10 cellular contexts compared by ENCODE assay signal in the genomic region with DNA sequence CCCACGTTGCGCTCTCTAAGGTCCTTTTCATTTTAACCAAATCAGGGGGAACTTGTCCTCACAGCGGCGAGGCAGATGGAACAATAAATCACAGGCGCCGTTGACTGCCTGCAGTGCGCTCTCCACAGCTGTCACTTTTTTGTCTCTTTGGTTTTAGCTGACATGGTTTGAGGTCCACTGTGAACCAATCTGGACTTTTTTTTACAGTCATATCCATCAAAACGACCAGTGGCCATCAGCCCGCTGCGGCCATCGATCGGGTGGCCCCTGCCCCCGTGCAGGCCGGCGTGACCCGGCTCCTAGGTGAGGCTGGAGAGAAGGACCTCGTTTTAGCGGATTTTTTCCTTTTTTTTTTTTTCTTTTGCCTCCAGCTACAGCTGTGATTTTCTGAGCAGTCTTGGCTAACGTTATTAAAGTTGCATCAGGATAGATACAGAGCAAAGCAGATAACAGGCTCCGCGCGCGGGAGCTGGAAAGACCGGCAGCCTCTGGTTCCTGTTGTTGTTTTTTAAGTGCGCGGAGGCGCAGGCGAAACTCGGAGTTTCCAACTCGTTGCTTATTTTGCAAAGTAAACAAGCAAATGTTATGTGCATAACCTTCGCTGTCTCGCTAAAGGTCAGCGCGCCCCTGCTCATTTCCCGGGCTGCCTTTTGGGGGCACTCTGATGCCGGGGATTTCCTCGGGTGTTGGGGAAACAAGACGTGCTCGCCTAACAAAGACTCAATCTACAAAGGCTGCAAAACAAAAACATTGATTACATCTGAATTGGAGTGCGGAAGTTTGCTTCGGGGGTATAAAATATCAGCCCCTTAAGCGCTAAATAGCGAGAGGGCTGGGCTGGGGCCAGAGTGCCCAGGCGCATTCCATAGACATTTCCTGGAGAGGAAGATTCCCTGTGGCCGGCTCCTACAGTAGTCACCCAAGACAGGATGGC.
DNase-seq lines count a peak whose midpoint lies in the region; FAIRE-seq and TF ChIP-seq lines count a peak whose summit lies in the region.
"Had no signal": no experiment of that assay in that cellular context is flagged by ENCODE, and none has a peak within 500 bp of the region (broad histone marks: within the 10 kb centered on the region; RNA-seq: fewer than 3 reads in every experiment).

No MANE protein-coding gene starts in this region.

- H3K27ac Mint-ChIP-seq in glutamatergic neuron (ENCODE audit: unreplicated experiment) (peak overlapping the region; percentile 97), neural crest cell (ENCODE audit: unreplicated experiment) (peak overlapping the region; percentile 37)

- no peak for TF ChIP-seq CTCF in glutamatergic neuron (IDR thresholded peaks at IDR 0.05; ENCODE audit: partially characterized antibody, unreplicated experiment)
- peak; percentile 23 for TF ChIP-seq CTCF in neural crest cell (conservative IDR thresholded peaks at IDR 0.05)
- no peak for TF ChIP-seq CTCF in GM10266 (IDR thresholded peaks at IDR 0.05; ENCODE audit: control insufficient read depth, insufficient read depth, low read depth, missing control alignments)

- H3K4me3 Mint-ChIP-seq in glutamatergic neuron (ENCODE audit: unreplicated experiment): peak overlapping the region; percentile 77
- peak overlapping the region; percentile 83 for H3K4me3 Mint-ChIP-seq in neural crest cell

- H3K4me1 Mint-ChIP-seq in glutamatergic neuron (ENCODE audit: low read depth, unreplicated experiment) (peaks cover 78% of the 10 kb centered on the region), neural crest cell (peaks cover 44% of the 10 kb centered on the region)

- H3K27me3 Mint-ChIP-seq in glutamatergic neuron (ENCODE audit: unreplicated experiment) (peaks cover 12% of the 10 kb centered on the region), neural crest cell (ENCODE audit: low read depth) (peaks cover 27% of the 10 kb centered on the region)

- FAIRE-seq in GM12892 (lab: Jason Lieb, UNC): no peak

- DNase-seq in Ammon's horn (ENCODE audit: low spot score): peak; percentile 29
- DNase-seq in NCI-H1694 treated with DMSO at 0.1 percent for 48 hours (lab: John Stamatoyannopoulos, UW): peak; percentile 84
- DNase-seq in glutamatergic neuron: peak; percentile 65
- DNase-seq in neural crest cell (ENCODE audit: low read depth, low spot score): peak; percentile 36
- no peak for DNase-seq in GM10266 (ENCODE audit: extremely low spot score)
- DNase-seq in dermis blood vessel endothelial cell: no peak
- no peak for DNase-seq in NOMO-1 (lab: John Stamatoyannopoulos, UW; ENCODE audit: unreplicated experiment in 2 of 2)
- DNase-seq in GM12892 (ENCODE audit: insufficient read length): no peak
- DNase-seq: activated CD4-positive, CD25-positive, alpha-beta regulatory T cell treated with anti-CD3 and anti-CD28 coated beads, Interleukin-2, amount 50 U/mL, for 72 hours; activated naive CD4-positive, alpha-beta T cell treated with Interleukin-2 at 50 U/mL for 16 hours had no signal

- H3K9me3 Mint-ChIP-seq in glutamatergic neuron (ENCODE audit: unreplicated experiment): peaks cover 11% of the 10 kb centered on the region
- H3K9me3 Mint-ChIP-seq in neural crest cell: no peaks in the 10 kb centered on the region

- H3K36me3 Mint-ChIP-seq in glutamatergic neuron (ENCODE audit: unreplicated experiment) (no peaks in the 10 kb centered on the region), neural crest cell (ENCODE audit: low read depth) (no peaks in the 10 kb centered on the region)

- no peak for TF ChIP-seq POLR2A in GM12892 (IDR thresholded peaks at IDR 0.05; ENCODE audit: low read depth, low read length)

Comparison
In these comparisons a context has a peak if more than half of its experiments do, and no peak if none do; other contexts are left out.
1. DNase-seq: peak in Ammon's horn (single experiment), NCI-H1694 treated with DMSO at 0.1 percent for 48 hours (single experiment), glutamatergic neuron (single experiment) and neural crest cell (single experiment); none in GM10266 (single experiment), dermis blood vessel endothelial cell (single experiment), NOMO-1 (0 of 2) and GM12892 (single experiment).